ENCODE assay signal across 8 cellular contexts in genomic region chr10:113058175-113058961, GRCh38.
DNase-seq lines count a peak whose midpoint lies in the region; ATAC-seq and TF ChIP-seq lines count a peak whose summit lies in the region.

No MANE protein-coding gene starts in this region.

- H3K27ac ChIP-seq in angular gyrus (ENCODE audit: low read depth, low read length) = peak overlapping the region; percentile 51
- peak overlapping the region; percentile 84 to 86 for H3K27ac ChIP-seq in tibial artery
- H3K27ac ChIP-seq in foreskin keratinocyte = no peak overlapping the region
- no peak overlapping the region for H3K27ac ChIP-seq in CD4-positive, alpha-beta T cell (ENCODE audit: low read depth, low read length)

- no peak overlapping the region for H3K27ac Mint-ChIP-seq in CD4-positive, alpha-beta T cell

- H3K4me1 Mint-ChIP-seq in CD4-positive, alpha-beta T cell (ENCODE audit: low read depth) = no peaks in the 10 kb centered on the region

- POLR2A ChIA-PET in CD4-positive, alpha-beta T cell (lab: Charles Lee) = no interaction called here

- H3K36me3 ChIP-seq in tibial artery = no peaks in the 10 kb centered on the region

- H3K4me3 ChIP-seq in tibial artery = peak overlapping the region in 1 of 2 donors; percentile 39

- intact Hi-C loops in tibial artery (cut with DNase I; ENCODE audit: low total_unique reads) = loop anchor here (10.0 kb wide), 1 partner anchor 104 kb away; the partner anchor contains the start of gene TCF7L2
- intact Hi-C loops in CD4-positive, alpha-beta T cell (cut with DNase I, micrococcal nuclease) = no loop called here

- no peaks in the 10 kb centered on the region for H3K36me3 Mint-ChIP-seq in CD4-positive, alpha-beta T cell (ENCODE audit: low read depth)

- CTCF ChIA-PET in CD4-positive, alpha-beta T cell (lab: Charles Lee) = no interaction called here

- peaks cover 0 to 100% (median 92%) of the 10 kb centered on the region in 4 donors for H3K4me1 ChIP-seq in tibial artery
- H3K4me1 ChIP-seq in foreskin keratinocyte = no peaks in the 10 kb centered on the region

- H3K9me3 ChIP-seq in tibial artery = no peaks in the 10 kb centered on the region
- H3K9me3 ChIP-seq in CD4-positive, alpha-beta T cell (ENCODE audit: control insufficient read depth, low read length) = no peaks in the 10 kb centered on the region

- DNase-seq in NCI-H1417 (lab: John Stamatoyannopoulos, UW) (peak in 2 of 3 experiments; percentile 1 to 84), NCI-H1417 treated with DMSO at 0.1 percent for 48 hours (lab: John Stamatoyannopoulos, UW) (no peak), islet precursor cell (peak; percentile 77), tibial artery (no peak), foreskin keratinocyte (no peak)
- no peak for DNase-seq in CD4-positive, alpha-beta T cell

- H3K27me3 ChIP-seq in tibial artery (no peaks in the 10 kb centered on the region), foreskin keratinocyte (no peaks in the 10 kb centered on the region)
- no peaks in the 10 kb centered on the region for H3K27me3 ChIP-seq in CD4-positive, alpha-beta T cell (ENCODE audit: control insufficient read depth, insufficient read depth, low read length)

- TF ChIP-seq CTCF in tibial artery (IDR thresholded peaks at IDR 0.05) = no peak
- TF ChIP-seq CTCF in foreskin keratinocyte (conservative IDR thresholded peaks at IDR 0.05) = no peak
- no peak for TF ChIP-seq CTCF in CD4-positive, alpha-beta T cell (IDR thresholded peaks at IDR 0.05)

- ATAC-seq in GM18517 (IDR thresholded peaks at IDR 0.05; ENCODE audit: unreplicated experiment) = no peak
- ATAC-seq in foreskin keratinocyte = no peak
- no peak for ATAC-seq in CD4-positive, alpha-beta T cell (ENCODE audit: poor library complexity)

- no peaks in the 10 kb centered on the region for H3K9me3 Mint-ChIP-seq in CD4-positive, alpha-beta T cell

- H3K4me3 Mint-ChIP-seq in CD4-positive, alpha-beta T cell = no peak overlapping the region

- peaks cover 10% of the 10 kb centered on the region for H3K27me3 Mint-ChIP-seq in CD4-positive, alpha-beta T cell

Comparison
In these comparisons a context has a peak if more than half of its experiments do, and no peak if none do; other contexts are left out.
1. DNase-seq: peak in NCI-H1417 (2 of 3) and islet precursor cell (single experiment); none in NCI-H1417 treated with DMSO at 0.1 percent for 48 hours (single experiment), tibial artery (0 of 2), foreskin keratinocyte (0 of 2) and CD4-positive, alpha-beta T cell (0 of 10).
2. H3K27ac ChIP-seq: peak in angular gyrus (single experiment) and tibial artery (2 of 2); none in foreskin keratinocyte (single experiment) and CD4-positive, alpha-beta T cell (single experiment).